In the genomic region with DNA sequence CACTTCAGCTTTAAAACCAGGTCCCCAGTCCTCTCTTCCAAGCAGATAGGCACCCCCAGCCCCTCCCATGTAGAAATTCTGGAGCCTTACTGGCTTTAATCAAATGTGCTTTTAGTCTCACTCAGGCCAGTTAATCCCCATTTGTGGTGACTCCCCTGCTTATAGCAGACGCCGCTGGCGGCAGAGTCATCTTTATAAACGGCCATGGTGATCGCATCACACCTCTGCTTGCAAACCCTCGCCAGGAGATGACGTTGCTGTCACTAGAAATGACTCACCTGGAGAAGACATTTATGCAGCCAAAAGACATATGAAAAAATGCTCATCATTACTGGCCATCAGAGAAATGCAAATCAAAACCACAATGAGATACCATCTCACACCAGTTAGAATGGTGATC, we compare ENCODE assay signal across 21 cellular contexts.
A peak's percentile ranks its signal among the peaks of the same experiment; 100 is the strongest.
DNase-seq lines count a peak whose midpoint lies in the region; ATAC-seq and TF ChIP-seq lines count a peak whose summit lies in the region.
"Had no signal": no experiment of that assay in that cellular context is flagged by ENCODE, and none has a peak within 500 bp of the region (broad histone marks: within the 10 kb centered on the region; RNA-seq: fewer than 3 reads in every experiment).

No MANE protein-coding gene starts in this region.

- H3K9me3 ChIP-seq in GM23248 (ENCODE audit: low read depth) = no peaks in the 10 kb centered on the region
- no peaks in the 10 kb centered on the region for H3K9me3 ChIP-seq in PC-3 (ENCODE audit: low read length)
- no peaks in the 10 kb centered on the region for H3K9me3 ChIP-seq in SJCRH30 (replicated peaks)
- no peaks in the 10 kb centered on the region for H3K9me3 ChIP-seq in T-helper 17 cell (ENCODE audit: control insufficient read depth, low read length, poor library complexity, severe bottlenecking)
- H3K9me3 ChIP-seq: HAP-1 had no signal

- in situ Hi-C loops in GM23248 (cut with MboI) = no loop called here

- H3K4me2 ChIP-seq in GM23248 (ENCODE audit: unreplicated experiment) = no peak overlapping the region
- H3K4me2 ChIP-seq in PC-3 (ENCODE audit: low read length) = peak overlapping the region; percentile 58; the same call in 1 of the 2 replicates

- no peaks in the 10 kb centered on the region for H3K36me3 Mint-ChIP-seq in T-helper 17 cell (ENCODE audit: low read depth)
- H3K36me3 Mint-ChIP-seq: CD8-positive, alpha-beta T cell; IgD-negative memory B cell had no signal

- H3K4me3 Mint-ChIP-seq in T-helper 17 cell = no peak overlapping the region
- H3K4me3 Mint-ChIP-seq: CD8-positive, alpha-beta T cell; IgD-negative memory B cell had no signal

- TF ChIP-seq POLR2A in GM18505 (IDR thresholded peaks at IDR 0.05; ENCODE audit: borderline replicate concordance, extremely low read depth, insufficient read depth, insufficient read length) = no peak

- no peaks in the 10 kb centered on the region for H3K27me3 Mint-ChIP-seq in T-helper 17 cell

- H3K9ac ChIP-seq in GM23248 (no peak overlapping the region), PC-3 (ENCODE audit: low read length) (peak overlapping the region; percentile 56)

- peaks cover 2% of the 10 kb centered on the region for H3K4me1 Mint-ChIP-seq in T-helper 17 cell
- H3K4me1 Mint-ChIP-seq: IgD-negative memory B cell had no signal

- no peak for TF ChIP-seq CTCF in PC-3 (conservative IDR thresholded peaks at IDR 0.05; ENCODE audit: low read depth, low read length)

- H3K27me3 ChIP-seq in GM23248 (replicated peaks; ENCODE audit: insufficient read depth) (no peaks in the 10 kb centered on the region), PC-3 (ENCODE audit: low read length) (no peaks in the 10 kb centered on the region), SJCRH30 (no peaks in the 10 kb centered on the region)

- intact Hi-C loops in PC-3 (cut with micrococcal nuclease) = loop anchor here (1.0 to 10.0 kb wide), 2 partner anchors 59 to 352 kb away; no protein-coding TSS in a partner anchor
- intact Hi-C loops in posterior vena cava (cut with DNase I) = no loop called here

- H3K4me1 ChIP-seq in GM23248 (ENCODE audit: insufficient read depth) (no peaks in the 10 kb centered on the region), PC-3 (ENCODE audit: insufficient read depth, low read length) (peaks cover 19% of the 10 kb centered on the region), SJCRH30 (no peaks in the 10 kb centered on the region)
- H3K4me1 ChIP-seq: HAP-1 had no signal

- H3K79me2 ChIP-seq in GM23248 (ENCODE audit: insufficient read depth) (no peaks in the 10 kb centered on the region), PC-3 (ENCODE audit: low read length) (no peaks in the 10 kb centered on the region)

- H3K4me3 ChIP-seq in GM23248 (no peak overlapping the region), PC-3 (ENCODE audit: low read length) (no peak overlapping the region; the same call in 1 of the 2 replicates), SJCRH30 (no peak overlapping the region)
- H3K4me3 ChIP-seq: HAP-1, SK-N-MC had no signal

- no peaks in the 10 kb centered on the region for H3K36me3 ChIP-seq in GM23248 (ENCODE audit: low read depth)
- no peaks in the 10 kb centered on the region for H3K36me3 ChIP-seq in PC-3 (ENCODE audit: low read depth, low read length)
- no peaks in the 10 kb centered on the region for H3K36me3 ChIP-seq in SJCRH30
- H3K36me3 ChIP-seq: HAP-1 had no signal

- no peak overlapping the region for H3K27ac Mint-ChIP-seq in T-helper 17 cell
- H3K27ac Mint-ChIP-seq: CD8-positive, alpha-beta T cell; IgD-negative memory B cell had no signal

- WGBS in GM23248 (ENCODE audit: low coverage in 1 of 2, low lambda C conversion rate in 2 of 2, missing lambda C conversion rate in 2 of 2), 2 experiments = 69 to 76% methylated on average over 7 of the region's 7 CpGs

- no TSS peak for BruUV-seq in PC-3 (replicated peaks; lab: Mats Ljungman, UMichigan)

- DNase-seq in GM23248 = peak; percentile 2
- peak; percentile 76 for DNase-seq in M059J (ENCODE audit: low read depth)
- DNase-seq in PC-3 = peak; percentile 89
- peak; percentile 19 for DNase-seq in posterior vena cava (ENCODE audit: low spot score)
- no peak for DNase-seq in Ammon's horn (ENCODE audit: low spot score)
- DNase-seq in SJCRH30 = no peak
- DNase-seq in T-helper 17 cell = no peak
- DNase-seq: C1 segment of cervical spinal cord; CD8-positive, alpha-beta T cell; DND-41; NCI-H1694; NCI-H2081 treated with DMSO at 0.1 percent for 48 hours; NCI-H446; NCI-H69; RPMI8226; SHP77; SW 1271 had no signal

- H3K9me2 ChIP-seq in GM23248 (ENCODE audit: insufficient read depth) (no peaks in the 10 kb centered on the region), PC-3 (replicated peaks; ENCODE audit: low read length) (no peaks in the 10 kb centered on the region)

- no peaks in the 10 kb centered on the region for H3F3A ChIP-seq in GM23248 (ENCODE audit: insufficient read depth)
- no peaks in the 10 kb centered on the region for H3F3A ChIP-seq in PC-3 (ENCODE audit: low read length, unreplicated experiment)

- H4K20me1 ChIP-seq in GM23248 (ENCODE audit: insufficient read depth) (no peaks in the 10 kb centered on the region), PC-3 (ENCODE audit: low read length) (no peaks in the 10 kb centered on the region)

- H3K27ac ChIP-seq in GM23248 = no peak overlapping the region
- peak overlapping the region; percentile 79 for H3K27ac ChIP-seq in PC-3 (ENCODE audit: low read length)
- H3K27ac ChIP-seq in SJCRH30 = no peak overlapping the region
- H3K27ac ChIP-seq: SK-N-MC had no signal

- H2AFZ ChIP-seq in GM23248 (no peak overlapping the region), PC-3 (ENCODE audit: low read length) (peak overlapping the region; percentile 52; the same call in 1 of the 2 replicates)

- CTCF ChIA-PET in PC-3 (lab: Charles Lee) = no interaction called here

- peak; percentile 73 for ATAC-seq in PC-3
- no peak for ATAC-seq in GM18505 (IDR thresholded peaks at IDR 0.05; ENCODE audit: unreplicated experiment)
- no peak for ATAC-seq in T-helper 17 cell
- ATAC-seq: CD8-positive, alpha-beta T cell had no signal

- POLR2A ChIA-PET in PC-3 (lab: Charles Lee; ENCODE audit: unreplicated experiment) = no interaction called here

Comparison
In these comparisons a context has a peak if more than half of its experiments do, and no peak if none do; other contexts are left out.
1. DNase-seq: peak in GM23248 (single experiment), M059J (single experiment), PC-3 (single experiment) and posterior vena cava (single experiment); none in Ammon's horn (single experiment), SJCRH30 (0 of 2) and T-helper 17 cell (0 of 3).